In genomic region chr15:35874260-35874905, GRCh38 we compare ENCODE assay signal across 13 cellular contexts.
DNase-seq lines count a peak whose midpoint lies in the region; ATAC-seq and TF ChIP-seq lines count a peak whose summit lies in the region.
"Had no signal": no experiment of that assay in that cellular context is flagged by ENCODE, and none has a peak within 500 bp of the region (broad histone marks: within the 10 kb centered on the region; RNA-seq: fewer than 3 reads in every experiment).

No MANE protein-coding gene starts in this region.

- no peaks in the 10 kb centered on the region for H3K36me3 ChIP-seq in MG63
- H3K36me3 ChIP-seq in mammary epithelial cell (ENCODE audit: insufficient read depth, low read length): no peaks in the 10 kb centered on the region
- H3K36me3 ChIP-seq in mesendoderm (ENCODE audit: control insufficient read depth, insufficient read depth, low read length): no peaks in the 10 kb centered on the region
- H3K36me3 ChIP-seq: SJSA1 had no signal

- DNase-seq in DMS53 (lab: John Stamatoyannopoulos, UW): peak; percentile 66
- DNase-seq in MG63: peak; percentile 38
- peak; percentile 92 for DNase-seq in mammary epithelial cell
- peak; percentile 18 for DNase-seq in mesendoderm
- no peak for DNase-seq in activated CD4-positive, alpha-beta T cell treated with anti-CD3 and anti-CD28 coated beads for 1 hour
- DNase-seq in NCI-H1436 (lab: John Stamatoyannopoulos, UW): no peak
- DNase-seq in GM13976 (ENCODE audit: low spot score): no peak
- DNase-seq: activated CD4-positive, alpha-beta memory T cell treated with anti-CD3 and anti-CD28 coated beads, Interleukin-2, amount 10 ng/mL, durations not matched to agents 7 days and 5 days; activated naive CD8-positive, alpha-beta T cell treated with anti-CD3 and anti-CD28 coated beads, Interleukin-2, amount 50 U/mL, for 24 hours; NCI-H1105 treated with DMSO at 0.1 percent for 48 hours had no signal

- CTCF ChIA-PET in mammary epithelial cell (lab: Charles Lee; ENCODE audit: low non-redundant PET): no interaction called here

- H3K79me1 ChIP-seq in mesendoderm (ENCODE audit: low read length): no peaks in the 10 kb centered on the region

- ATAC-seq in HG03354 (IDR thresholded peaks at IDR 0.05; ENCODE audit: poor library complexity, severe bottlenecking, unreplicated experiment): no peak
- ATAC-seq: activated naive CD8-positive, alpha-beta T cell treated with anti-CD3 and anti-CD28 coated beads, Interleukin-2, amount 50 U/mL, for 24 hours had no signal

- H4K8ac ChIP-seq in mesendoderm (ENCODE audit: low read depth, low read length): no peak overlapping the region

- no peak overlapping the region for H2BK5ac ChIP-seq in mesendoderm (ENCODE audit: low read length)

- no peak overlapping the region for H3K4me3 ChIP-seq in MG63
- H3K4me3 ChIP-seq in mammary epithelial cell (replicated peaks in 1 of 3; ENCODE audit: insufficient read depth in 1 of 3, low read depth in 2 of 3, low read length in 3 of 3): no peak overlapping the region
- no peak overlapping the region for H3K4me3 ChIP-seq in mesendoderm (ENCODE audit: low read length)
- H3K4me3 ChIP-seq: SJSA1, skin epidermis had no signal

- no peak overlapping the region for H3K4me2 ChIP-seq in mammary epithelial cell (ENCODE audit: insufficient read depth, low read depth, low read length)
- H3K4me2 ChIP-seq in mesendoderm (ENCODE audit: low read length): no peak overlapping the region

- intact Hi-C loops in mammary epithelial cell (cut with micrococcal nuclease): loop anchor here (5.0 kb wide), 1 partner anchor 327 kb away; the partner anchor contains the start of gene DPH6

- H3K9ac ChIP-seq in mammary epithelial cell (ENCODE audit: insufficient read depth, low read length): no peak overlapping the region
- H3K9ac ChIP-seq in mesendoderm (ENCODE audit: low read length): no peak overlapping the region

- no peak overlapping the region for H3K18ac ChIP-seq in mesendoderm (ENCODE audit: low read length)

- no peak overlapping the region for H2BK120ac ChIP-seq in mesendoderm (ENCODE audit: low read depth, low read length)

- H4K5ac ChIP-seq in mesendoderm (ENCODE audit: low read length): no peak overlapping the region

- H4K20me1 ChIP-seq in mammary epithelial cell (ENCODE audit: insufficient read depth, low read length): no peaks in the 10 kb centered on the region

- H3K9me3 ChIP-seq in MG63 (no peaks in the 10 kb centered on the region), mammary epithelial cell (replicated peaks; ENCODE audit: insufficient read depth, low read length) (no peaks in the 10 kb centered on the region)
- H3K9me3 ChIP-seq: SJSA1 had no signal

- H3K79me2 ChIP-seq in mammary epithelial cell (ENCODE audit: insufficient read depth, low read length): no peaks in the 10 kb centered on the region
- H3K79me2 ChIP-seq in mesendoderm (ENCODE audit: control insufficient read depth, insufficient read depth, low read length): no peaks in the 10 kb centered on the region

- H3K27me3 ChIP-seq in MG63 (no peaks in the 10 kb centered on the region), mammary epithelial cell (ENCODE audit: insufficient read depth, low read length) (no peaks in the 10 kb centered on the region), mesendoderm (ENCODE audit: insufficient read depth, low read length, poor library complexity) (no peaks in the 10 kb centered on the region)
- H3K27me3 ChIP-seq: SJSA1 had no signal

- no peak overlapping the region for H3K23ac ChIP-seq in mesendoderm (ENCODE audit: low read length)

- H3K56ac ChIP-seq in mesendoderm (ENCODE audit: low read length): no peak overlapping the region

- no peak overlapping the region for H3K4ac ChIP-seq in mesendoderm (ENCODE audit: low read depth, low read length)

- H2BK15ac ChIP-seq in mesendoderm (replicated peaks; ENCODE audit: low read depth): no peak overlapping the region

- peak overlapping the region; percentile 39 for H3K27ac ChIP-seq in mammary epithelial cell (ENCODE audit: insufficient read depth, low read depth, low read length)
- H3K27ac ChIP-seq in mesendoderm (ENCODE audit: low read depth, low read length): no peak overlapping the region
- H3K27ac ChIP-seq: SJSA1, skin epidermis had no signal

- peak overlapping the region; percentile 20 for H2AFZ ChIP-seq in mammary epithelial cell (ENCODE audit: low read depth, low read length)

- dilution Hi-C loops in mammary epithelial cell (cut with HindIII; ENCODE audit: low sequenced_read_pairs): no loop called here

- TF ChIP-seq CTCF in mammary epithelial cell (conservative IDR thresholded peaks at IDR 0.05 in 1 of 2, IDR thresholded peaks at IDR 0.05 in 1 of 2; ENCODE audit: extremely low read depth in 1 of 2, insufficient read depth in 1 of 2, low read depth in 1 of 2, low read length in 2 of 2) (no peak), GM13976 (IDR thresholded peaks at IDR 0.05; ENCODE audit: borderline replicate concordance, control extremely low read depth, extremely low read depth, insufficient read depth, missing control alignments) (no peak)

- in situ Hi-C loops in mammary epithelial cell (cut with MboI; ENCODE audit: low sequenced_read_pairs in 2 of 2): no loop called here
- in situ Hi-C loops in GM13976 (cut with MboI; ENCODE audit: low sequenced_read_pairs, unreplicated experiment): no loop called here

- H3K4me1 ChIP-seq in mammary epithelial cell (ENCODE audit: insufficient read depth, low read length) (peaks cover 20% of the 10 kb centered on the region), mesendoderm (ENCODE audit: control insufficient read depth, low read depth, low read length) (no peaks in the 10 kb centered on the region)
- H3K4me1 ChIP-seq: SJSA1 had no signal

- no TSS peak for BruUV-seq in mammary epithelial cell (replicated peaks; lab: Mats Ljungman, UMichigan)

- H2AK5ac ChIP-seq in mesendoderm (ENCODE audit: low read length): no peak overlapping the region

Comparison
In these comparisons a context has a peak if more than half of its experiments do, and no peak if none do; other contexts are left out.
1. DNase-seq: peak in DMS53 (single experiment), MG63 (single experiment), mammary epithelial cell (single experiment) and mesendoderm (single experiment); none in activated CD4-positive, alpha-beta T cell treated with anti-CD3 and anti-CD28 coated beads for 1 hour (single experiment), NCI-H1436 (single experiment) and GM13976 (single experiment).